Comparison of ENCODE assay signal across 1 cellular context in the genomic region with DNA sequence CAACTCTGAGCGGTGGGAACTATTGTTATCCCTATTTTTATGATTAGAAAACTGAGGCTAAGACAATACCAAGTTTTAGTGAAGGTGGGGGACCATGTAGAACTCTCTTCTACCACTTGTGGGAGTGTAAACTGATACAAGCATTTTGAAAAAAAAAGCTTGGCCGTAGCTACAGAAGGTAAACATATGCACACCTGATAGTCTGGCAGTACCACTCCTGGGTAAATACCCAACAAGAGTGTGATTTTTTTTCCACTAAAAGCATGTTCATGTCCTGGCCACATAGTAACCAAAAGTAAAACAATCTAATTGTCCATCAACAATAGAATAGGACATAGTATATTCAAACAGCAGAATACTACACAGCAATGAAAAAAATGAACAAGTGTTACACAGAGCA.
TF ChIP-seq lines count a peak whose summit lies in the region.

No MANE protein-coding gene starts in this region.

TF ChIP-seq in HepG2, 621 proteins besides CTCF, POLR2A, EP300 and RAD21 (continued from another document):
- TF ChIP-seq, protein P1, sequence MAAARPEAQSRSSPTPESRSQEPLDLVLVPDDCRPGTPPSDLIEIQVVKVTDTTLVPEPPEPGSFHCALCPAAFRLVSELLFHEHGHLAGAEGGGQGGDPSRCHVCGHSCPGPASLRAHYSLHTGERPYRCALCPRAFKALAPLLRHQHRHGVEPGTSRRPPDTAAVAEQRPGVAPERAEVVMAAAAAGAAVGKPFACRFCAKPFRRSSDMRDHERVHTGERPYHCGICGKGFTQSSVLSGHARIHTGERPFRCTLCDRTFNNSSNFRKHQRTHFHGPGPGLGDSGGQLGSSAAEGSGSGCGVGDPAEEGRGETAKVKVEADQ (CRISPR knock-in tag; IDR thresholded peaks at IDR 0.05; ENCODE audit: borderline replicate concordance), result no peak
- no peak for TF ChIP-seq ZNF331 (CRISPR knock-in tag; IDR thresholded peaks at IDR 0.05)
